1 cellular context compared by ENCODE assay signal in the genomic region with DNA sequence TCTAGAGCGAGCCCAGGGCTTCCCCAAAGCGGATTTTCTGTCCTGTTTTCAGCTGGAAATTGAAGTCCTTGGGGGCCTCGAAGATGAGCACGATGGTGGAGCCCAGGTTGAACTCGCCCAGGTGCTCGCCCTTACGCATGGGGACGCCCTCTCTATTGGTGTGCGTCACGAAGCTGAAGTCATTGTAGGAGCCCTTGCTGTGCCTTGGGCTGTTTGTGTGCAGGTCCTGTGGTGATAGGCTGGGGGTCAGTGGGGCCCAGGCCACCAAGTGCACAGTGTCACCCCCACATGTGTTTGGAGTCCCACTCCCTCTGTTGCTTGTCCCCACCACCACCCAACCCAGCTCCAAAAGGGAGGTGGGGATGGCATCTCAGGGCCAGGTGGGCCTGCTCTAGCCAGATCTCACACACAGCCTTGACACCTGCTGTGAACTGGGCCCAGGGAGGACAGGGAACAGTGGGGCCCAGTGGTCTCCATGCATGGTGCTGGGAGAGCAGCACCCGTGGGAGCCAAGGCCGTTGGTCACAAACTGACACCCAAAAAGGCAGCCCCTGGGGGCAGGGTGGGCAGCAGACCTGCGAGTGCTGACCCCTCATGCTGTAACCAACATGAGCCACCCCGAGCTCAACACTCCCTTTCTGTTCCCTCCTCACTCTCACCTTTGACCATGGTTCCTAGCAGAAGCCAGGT.
TF ChIP-seq lines count a peak whose summit lies in the region.

No MANE protein-coding gene starts in this region.

TF ChIP-seq in IMR-90, 13 proteins besides CTCF, POLR2A, EP300 and RAD21:
- TF ChIP-seq MAZ (IDR thresholded peaks at IDR 0.05; ENCODE audit: borderline replicate concordance, low read depth, low read length) = no peak
- no peak for TF ChIP-seq NFE2L2 (IDR thresholded peaks at IDR 0.05; ENCODE audit: low read depth, low read length)
- no peak for TF ChIP-seq RFX5 (IDR thresholded peaks at IDR 0.05; ENCODE audit: low read depth, low read length)
- no peak for TF ChIP-seq MAFK (IDR thresholded peaks at IDR 0.05; ENCODE audit: low read depth, low read length)
- no peak for TF ChIP-seq RCOR1 (IDR thresholded peaks at IDR 0.05; ENCODE audit: insufficient replicate concordance, low read length)
- TF ChIP-seq BHLHE40 (IDR thresholded peaks at IDR 0.05; ENCODE audit: low read depth, low read length) = no peak
- TF ChIP-seq, protein P1, sequence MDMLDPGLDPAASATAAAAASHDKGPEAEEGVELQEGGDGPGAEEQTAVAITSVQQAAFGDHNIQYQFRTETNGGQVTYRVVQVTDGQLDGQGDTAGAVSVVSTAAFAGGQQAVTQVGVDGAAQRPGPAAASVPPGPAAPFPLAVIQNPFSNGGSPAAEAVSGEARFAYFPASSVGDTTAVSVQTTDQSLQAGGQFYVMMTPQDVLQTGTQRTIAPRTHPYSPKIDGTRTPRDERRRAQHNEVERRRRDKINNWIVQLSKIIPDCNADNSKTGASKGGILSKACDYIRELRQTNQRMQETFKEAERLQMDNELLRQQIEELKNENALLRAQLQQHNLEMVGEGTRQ (IDR thresholded peaks at IDR 0.05; ENCODE audit: low read depth, low read length) = no peak
- TF ChIP-seq MXI1 (IDR thresholded peaks at IDR 0.05; ENCODE audit: borderline replicate concordance, low read depth, low read length) = no peak
- TF ChIP-seq, protein P2, sequence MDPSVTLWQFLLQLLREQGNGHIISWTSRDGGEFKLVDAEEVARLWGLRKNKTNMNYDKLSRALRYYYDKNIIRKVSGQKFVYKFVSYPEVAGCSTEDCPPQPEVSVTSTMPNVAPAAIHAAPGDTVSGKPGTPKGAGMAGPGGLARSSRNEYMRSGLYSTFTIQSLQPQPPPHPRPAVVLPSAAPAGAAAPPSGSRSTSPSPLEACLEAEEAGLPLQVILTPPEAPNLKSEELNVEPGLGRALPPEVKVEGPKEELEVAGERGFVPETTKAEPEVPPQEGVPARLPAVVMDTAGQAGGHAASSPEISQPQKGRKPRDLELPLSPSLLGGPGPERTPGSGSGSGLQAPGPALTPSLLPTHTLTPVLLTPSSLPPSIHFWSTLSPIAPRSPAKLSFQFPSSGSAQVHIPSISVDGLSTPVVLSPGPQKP (IDR thresholded peaks at IDR 0.05; ENCODE audit: borderline replicate concordance, low read depth, low read length) = no peak
- TF ChIP-seq SMC3 (IDR thresholded peaks at IDR 0.05; ENCODE audit: low read depth, low read length) = no peak
